Comparison of ENCODE assay signal across 1 cellular context in genomic region chr12:116818948-116819832, GRCh38.
TF ChIP-seq lines count a peak whose summit lies in the region.

No MANE protein-coding gene starts in this region.

TF ChIP-seq in K562, 482 proteins besides CTCF, POLR2A, EP300 and RAD21 (continued from another document and continues in another):
- TF ChIP-seq CREB3L1 (IDR thresholded peaks at IDR 0.05; ENCODE audit: borderline replicate concordance, low read depth) (peak; percentile 51; the same call in 1 of the 2 replicates), CREM (IDR thresholded peaks at IDR 0.05; ENCODE audit: low read depth) (peak; percentile 98), E2F4 (CRISPR knock-in tag; IDR thresholded peaks at IDR 0.05; ENCODE audit: low read depth) (no peak), MLLT1 (IDR thresholded peaks at IDR 0.05) (peak in 1 of 2 experiments; percentile 55; a peak in 1 of 4 replicates), RB1 (IDR thresholded peaks at IDR 0.05; ENCODE audit: low read depth) (peak; percentile 91), ZMIZ1 (IDR thresholded peaks at IDR 0.05; ENCODE audit: low read depth in 2 of 2, low read length in 2 of 2) (peak in 1 of 2 experiments; percentile 54; a peak in 2 of 4 replicates), POLR2AphosphoS5 (IDR thresholded peaks at IDR 0.05; ENCODE audit: control insufficient read depth, insufficient read depth, low read depth, low read length) (peak; percentile 81), ATF3 (IDR thresholded peaks at IDR 0.05) (peak; percentile 100), ATF3 (CRISPR knock-in tag; conservative IDR thresholded peaks at IDR 0.05) (peak; percentile 93), RFX1 (IDR thresholded peaks at IDR 0.05) (peak; percentile 98), E2F3 (CRISPR knock-in tag; IDR thresholded peaks at IDR 0.05) (0 out of 2 replicates have a peak, but pooled peaks have one; percentile 18), ZNF639 (CRISPR knock-in tag; conservative IDR thresholded peaks at IDR 0.05 in 1 of 2, IDR thresholded peaks at IDR 0.05 in 1 of 2) (peak in 1 of 2 experiments; percentile 98; a peak in 2 of 4 replicates), MED1 (CRISPR knock-in tag; IDR thresholded peaks at IDR 0.05; ENCODE audit: borderline replicate concordance) (no peak), LEF1 (IDR thresholded peaks at IDR 0.05) (no peak), HBP1 (CRISPR knock-in tag; IDR thresholded peaks at IDR 0.05) (0 out of 2 replicates have a peak, but pooled peaks have one; percentile 5), STAT5A (IDR thresholded peaks at IDR 0.05; ENCODE audit: borderline replicate concordance, low read length) (no peak), E2F1 (CRISPR knock-in tag; IDR thresholded peaks at IDR 0.05) (peak; percentile 70), ATF2 (CRISPR knock-in tag; IDR thresholded peaks at IDR 0.05) (peak; percentile 95), NFXL1 (CRISPR knock-in tag; IDR thresholded peaks at IDR 0.05) (no peak), RBFOX2 (IDR thresholded peaks at IDR 0.05; ENCODE audit: low read depth, low read length) (peak; percentile 91), MCM7 (IDR thresholded peaks at IDR 0.05) (no peak), ESRRA (IDR thresholded peaks at IDR 0.05; ENCODE audit: borderline replicate concordance, low read depth) (peak; percentile 28), GABPA (tag; conservative IDR thresholded peaks at IDR 0.05; ENCODE audit: low read depth) (peak; percentile 58), ZNF23 (CRISPR knock-in tag; IDR thresholded peaks at IDR 0.05) (no peak), E2F6 (IDR thresholded peaks at IDR 0.05; ENCODE audit: borderline replicate concordance in 1 of 2, extremely low read depth in 1 of 2, insufficient read depth in 1 of 2, insufficient read length in 1 of 2, low read depth in 1 of 2, low read length in 1 of 2, poor library complexity in 1 of 2, severe bottlenecking in 1 of 2) (peak in 1 of 2 experiments; percentile 58), MTA1 (IDR thresholded peaks at IDR 0.05; ENCODE audit: borderline replicate concordance) (peak; percentile 96), MTA3 (IDR thresholded peaks at IDR 0.05; ENCODE audit: borderline replicate concordance) (peak; percentile 82; the same call in 1 of the 2 replicates), ZNF79 (CRISPR knock-in tag; IDR thresholded peaks at IDR 0.05; ENCODE audit: low read depth) (no peak), RBM25 (IDR thresholded peaks at IDR 0.05; ENCODE audit: low read depth, low read length, severe bottlenecking) (no peak), KLF10 (CRISPR knock-in tag; IDR thresholded peaks at IDR 0.05) (0 out of 2 replicates have a peak, but pooled peaks have one; percentile 30), ETS1 (conservative IDR thresholded peaks at IDR 0.05; ENCODE audit: control insufficient read depth, low read depth, low read length) (peak; percentile 83), NR1H2 (CRISPR knock-in tag; IDR thresholded peaks at IDR 0.05) (no peak), HDAC6 (IDR thresholded peaks at IDR 0.05; ENCODE audit: low read depth, low read length) (no peak), NR4A1 (CRISPR knock-in tag; IDR thresholded peaks at IDR 0.05) (0 out of 2 replicates have a peak, but pooled peaks have one; percentile 14), NR4A1 (tag; IDR thresholded peaks at IDR 0.05) (peak; percentile 55; the same call in 1 of the 2 replicates), CCNT2 (IDR thresholded peaks at IDR 0.05; ENCODE audit: borderline replicate concordance, extremely low read depth, insufficient read length, low read depth, low read length) (peak; percentile 95), MAZ (CRISPR knock-in tag; conservative IDR thresholded peaks at IDR 0.05 in 1 of 2, IDR thresholded peaks at IDR 0.05 in 1 of 2) (peak; percentile 79 to 88), YY1 (IDR thresholded peaks at IDR 0.05; ENCODE audit: borderline replicate concordance in 1 of 3, control insufficient read depth in 1 of 3, extremely low read depth in 1 of 3, insufficient read depth in 3 of 3, insufficient read length in 1 of 3, insufficient replicate concordance in 2 of 3, low read depth in 1 of 3, low read length in 2 of 3) (peak; percentile 81 to 97 (median 96)), ZC3H4 (CRISPR knock-in tag; IDR thresholded peaks at IDR 0.05; ENCODE audit: borderline replicate concordance) (0 out of 2 replicates have a peak, but pooled peaks have one; percentile 57), KDM5B (IDR thresholded peaks at IDR 0.05; ENCODE audit: insufficient replicate concordance, low read depth, low read length) (peak; percentile 85), TFAP4 (CRISPR knock-in tag; IDR thresholded peaks at IDR 0.05; ENCODE audit: borderline replicate concordance) (peak; percentile 65; the same call in 1 of the 2 replicates), TRIM24 (IDR thresholded peaks at IDR 0.05) (no peak), CHD2 (IDR thresholded peaks at IDR 0.05; ENCODE audit: low read depth, low read length) (0 out of 2 replicates have a peak, but pooled peaks have one; percentile 26), L3MBTL2 (IDR thresholded peaks at IDR 0.05) (peak; percentile 70)
